In the genomic region with DNA sequence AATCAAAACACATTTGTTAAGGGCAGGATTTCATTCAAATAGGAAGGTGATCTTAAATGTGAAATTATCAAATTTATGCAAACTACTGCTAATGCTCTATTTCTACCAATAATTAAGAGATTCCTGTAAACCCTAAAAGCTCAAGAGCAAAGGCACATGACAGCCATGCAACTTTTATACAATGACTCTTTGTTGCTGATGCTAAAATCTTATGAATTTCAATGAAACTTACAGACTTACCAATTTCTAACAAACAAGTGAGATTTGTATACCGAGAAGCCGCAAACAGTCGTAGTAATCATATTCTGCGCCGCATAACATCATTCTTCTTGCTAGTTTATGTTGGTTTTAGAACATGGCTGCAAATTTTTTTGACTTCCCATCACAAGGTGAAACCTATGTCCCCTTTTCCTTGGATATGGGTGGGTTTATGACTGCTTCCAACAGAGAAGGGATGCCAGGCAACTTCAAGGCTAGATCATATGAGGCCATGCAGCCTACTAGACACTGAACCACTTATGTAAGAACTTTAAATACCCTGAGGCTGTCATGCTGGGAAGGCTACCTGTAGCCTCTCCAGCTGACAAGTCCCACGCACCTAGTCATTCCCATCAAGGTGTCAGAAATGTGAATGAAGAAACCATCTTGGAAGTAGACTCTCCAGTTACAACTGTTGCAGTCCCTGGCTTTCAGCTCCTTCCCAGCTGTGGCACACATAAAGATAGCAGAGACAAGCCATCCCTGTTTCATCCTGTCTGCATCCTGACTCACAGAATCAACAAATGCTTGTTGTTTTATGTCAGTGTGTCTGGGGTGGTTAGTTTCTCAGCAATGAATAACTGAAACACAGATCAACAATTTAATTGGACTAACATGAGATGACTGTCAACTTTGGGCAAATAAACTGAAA, we compare ENCODE assay signal across 14 cellular contexts. TPM values are rescaled to one million over a fixed set of nuclear protein-coding genes. Genes with fewer than 3 reads are reported as not detected.
DNase-seq lines count a peak whose midpoint lies in the region; ATAC-seq and TF ChIP-seq lines count a peak whose summit lies in the region.
"Had no signal": no experiment of that assay in that cellular context is flagged by ENCODE, and none has a peak within 500 bp of the region (broad histone marks: within the 10 kb centered on the region; RNA-seq: fewer than 3 reads in every experiment).

No MANE protein-coding gene starts in this region.

- H3K9me3 Mint-ChIP-seq in CD8-positive, alpha-beta memory T cell = no peaks in the 10 kb centered on the region
- H3K9me3 Mint-ChIP-seq: neural progenitor cell had no signal

- H3K27me3 Mint-ChIP-seq in CD8-positive, alpha-beta memory T cell = no peaks in the 10 kb centered on the region

- H3K27ac Mint-ChIP-seq in CD8-positive, alpha-beta memory T cell = peak overlapping the region in 4 of 8 donors; percentile 14 to 73 (median 36)
- H3K27ac Mint-ChIP-seq: neural progenitor cell had no signal

- 0 out of 2 replicates have a peak overlapping the region, but pooled peaks have one; percentile 25 for H3K27ac ChIP-seq in SJSA1
- H3K27ac ChIP-seq in CD8-positive, alpha-beta memory T cell (ENCODE audit: low read depth, low read length) = no peak overlapping the region
- H3K27ac ChIP-seq: neural progenitor cell, spleen, tibial artery had no signal

- H3K4me1 Mint-ChIP-seq in CD8-positive, alpha-beta memory T cell = peaks cover 22 to 40% (median 34%) of the 10 kb centered on the region in 3 donors
- H3K4me1 Mint-ChIP-seq: neural progenitor cell had no signal

- ATAC-seq in left colon = no peak

- H3K36me3 ChIP-seq in SJSA1 = no peaks in the 10 kb centered on the region
- peaks cover 8% of the 10 kb centered on the region for H3K36me3 ChIP-seq in CD8-positive, alpha-beta memory T cell (ENCODE audit: insufficient read depth, low read length)
- H3K36me3 ChIP-seq: neural progenitor cell, tibial artery had no signal

- no peaks in the 10 kb centered on the region for H3K27me3 ChIP-seq in SJSA1 (replicated peaks)
- no peaks in the 10 kb centered on the region for H3K27me3 ChIP-seq in CD8-positive, alpha-beta memory T cell (ENCODE audit: insufficient read depth, low read length, poor library complexity, severe bottlenecking)
- H3K27me3 ChIP-seq: neural progenitor cell, spleen, tibial artery had no signal

- peaks cover 11% of the 10 kb centered on the region for H3K4me1 ChIP-seq in SJSA1 (replicated peaks)
- no peaks in the 10 kb centered on the region for H3K4me1 ChIP-seq in CD8-positive, alpha-beta memory T cell (ENCODE audit: insufficient read depth, low read length)
- H3K4me1 ChIP-seq: neural progenitor cell had no signal

- CTCF ChIA-PET in CD8-positive, alpha-beta memory T cell (lab: Charles Lee) = no interaction called here

- TF ChIP-seq CTCF in fibroblast of villous mesenchyme (IDR thresholded peaks at IDR 0.05; ENCODE audit: insufficient read depth, low read depth, low read length) = no peak

- H3K9me3 ChIP-seq in SJSA1 (replicated peaks) = 0 out of 2 replicates have a peak, but pooled peaks cover 2% of the 10 kb centered on the region
- H3K9me3 ChIP-seq in CD8-positive, alpha-beta memory T cell (ENCODE audit: low read length) = no peaks in the 10 kb centered on the region
- H3K9me3 ChIP-seq: spleen, tibial artery had no signal

- POLR2A ChIA-PET in CD8-positive, alpha-beta memory T cell (lab: Charles Lee) = no interaction called here

- DNase-seq in GM04503 (ENCODE audit: low read depth) (peak; percentile 31), SJSA1 (ENCODE audit: low read depth in 1 of 2, low spot score in 2 of 2) (peak in 1 of 2 experiments; percentile 33), fibroblast of villous mesenchyme (ENCODE audit: low read depth) (peak; percentile 62), skeletal muscle cell (ENCODE audit: low read depth) (peak; percentile 21), left colon (no peak), NCI-H524 (lab: John Stamatoyannopoulos, UW) (no peak)
- no peak for DNase-seq in CD8-positive, alpha-beta memory T cell
- DNase-seq in stimulated activated CD4-positive, alpha-beta T cell treated with anti-CD3 and anti-CD28 coated beads, Interleukin-2, amount 100 ng/mL, for 48 hours = no peak
- DNase-seq: activated CD8-positive, alpha-beta memory T cell treated with anti-CD3 and anti-CD28 coated beads, Interleukin-2, amount 50 U/mL, for 4 hours; glutamatergic neuron; NCI-H345; spleen; tibial artery had no signal

- H3K36me3 Mint-ChIP-seq in CD8-positive, alpha-beta memory T cell = peaks cover 0 to 30% (median 11%) of the 10 kb centered on the region in 3 donors

- no peak overlapping the region for H3K4me3 Mint-ChIP-seq in CD8-positive, alpha-beta memory T cell
- H3K4me3 Mint-ChIP-seq: neural progenitor cell had no signal

- H3K4me3 ChIP-seq in SJSA1 (no peak overlapping the region), fibroblast of villous mesenchyme (ENCODE audit: low read depth, low read length) (no peak overlapping the region), skeletal muscle cell (ENCODE audit: low read depth, low read length) (no peak overlapping the region)
- H3K4me3 ChIP-seq in CD8-positive, alpha-beta memory T cell (ENCODE audit: low read length) = no peak overlapping the region
- H3K4me3 ChIP-seq: neural progenitor cell, spleen, tibial artery had no signal

- intact Hi-C loops in left colon (cut with DNase I, micrococcal nuclease) = no loop called here

RNA-seq across cellular contexts. Expression of a gene that starts 42.0 kb away (rescaled TPM):
- total RNA-seq in SJSA1 (2014; rRNA removed; shearing (Covaris generic)) = 8.1 and 8.2 TPM in 2 replicates
- 6.1 and 7.8 TPM in 2 replicates for total RNA-seq in fibroblast of villous mesenchyme
- 10 to 100 TPM; 26.1 to 36.4 TPM for total RNA-seq in left colon
- total RNA-seq in CD8-positive, alpha-beta memory T cell = 1 to 10 TPM; 4.4 to 4.7 TPM
- polyA plus RNA-seq in CD8-positive, alpha-beta memory T cell = 5.0 TPM

RNA-seq across cellular contexts. Expression of a gene that starts 43.3 kb away (rescaled TPM):
- 46.5 and 68.4 TPM in 2 replicates for total RNA-seq in SJSA1 (2014; rRNA removed; shearing (Covaris generic))
- total RNA-seq in fibroblast of villous mesenchyme (57.9 and 58.9 TPM in 2 replicates), left colon (100 to 1,000 TPM in 1 of 2 donors, 10 to 100 TPM in 1; 95.5 to 101 TPM)
- total RNA-seq in CD8-positive, alpha-beta memory T cell = 100 to 1,000 TPM; 134 to 137 TPM
- 135 TPM for polyA plus RNA-seq in CD8-positive, alpha-beta memory T cell

Comparison
In these comparisons a context has a peak if more than half of its experiments do, and no peak if none do; other contexts are left out.
1. DNase-seq: peak in GM04503 (single experiment), fibroblast of villous mesenchyme (single experiment) and skeletal muscle cell (single experiment); none in left colon (0 of 2), NCI-H524 (0 of 2), CD8-positive, alpha-beta memory T cell (0 of 5) and stimulated activated CD4-positive, alpha-beta T cell treated with anti-CD3 and anti-CD28 coated beads, Interleukin-2, amount 100 ng/mL, for 48 hours (0 of 2).